ENCODE assay signal across 1 cellular context in the genomic region with DNA sequence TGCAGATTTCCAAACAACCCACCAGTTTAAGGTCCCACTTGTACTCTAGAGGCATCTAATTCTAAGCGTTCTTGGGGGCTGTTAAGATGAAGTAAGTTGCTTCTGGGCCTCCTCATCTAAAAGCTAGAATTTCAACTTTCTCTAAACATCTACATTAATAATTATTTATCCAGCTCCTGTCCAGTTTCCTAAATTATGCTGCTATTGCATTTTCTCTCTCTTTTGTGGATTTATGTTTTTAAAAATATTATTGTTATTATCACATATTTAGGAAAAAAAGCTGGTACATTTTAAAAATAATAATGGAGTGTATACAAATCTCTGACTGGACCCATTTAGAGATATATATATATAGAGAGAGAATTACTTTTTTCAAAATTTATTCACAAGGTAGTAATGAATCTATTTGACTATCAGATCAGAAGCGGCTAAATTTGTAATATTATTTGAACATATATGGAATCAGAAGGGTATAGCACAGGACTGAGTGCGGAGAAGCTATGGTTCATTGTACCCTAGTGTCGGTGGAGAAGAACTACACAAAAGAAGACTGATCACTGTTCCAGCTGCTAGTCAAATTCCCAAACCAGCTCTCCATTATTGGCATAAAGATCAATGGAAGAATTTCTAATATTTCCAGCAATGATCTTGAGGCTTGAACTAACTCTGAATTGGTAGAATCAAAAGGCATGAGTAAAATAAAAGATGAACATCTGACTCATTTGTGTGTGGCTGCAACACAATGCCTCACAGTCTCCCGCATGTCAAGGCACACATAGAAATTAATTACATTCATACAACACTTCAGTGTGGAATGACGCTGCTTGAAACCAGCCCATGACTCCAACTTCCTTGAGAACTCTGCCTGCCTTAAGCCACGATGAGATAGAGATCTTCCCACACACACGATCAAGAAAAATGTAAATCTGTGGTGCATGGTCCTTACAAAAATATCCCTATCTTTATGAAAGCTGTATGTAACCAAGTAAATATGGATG.
TF ChIP-seq lines count a peak whose summit lies in the region.

No MANE protein-coding gene starts in this region.

TF ChIP-seq in IMR-90, 13 proteins besides CTCF, POLR2A, EP300 and RAD21:
- TF ChIP-seq MAZ (IDR thresholded peaks at IDR 0.05; ENCODE audit: borderline replicate concordance, low read depth, low read length) (no peak), RCOR1 (IDR thresholded peaks at IDR 0.05; ENCODE audit: insufficient replicate concordance, low read length) (no peak), RFX5 (IDR thresholded peaks at IDR 0.05; ENCODE audit: low read depth, low read length) (no peak), CHD1 (IDR thresholded peaks at IDR 0.05; ENCODE audit: low read depth, low read length) (no peak), BHLHE40 (IDR thresholded peaks at IDR 0.05; ENCODE audit: low read depth, low read length) (no peak), CEBPB (IDR thresholded peaks at IDR 0.05; ENCODE audit: low read depth, low read length) (no peak), MAFK (IDR thresholded peaks at IDR 0.05; ENCODE audit: low read depth, low read length) (no peak), SMC3 (IDR thresholded peaks at IDR 0.05; ENCODE audit: low read depth, low read length) (no peak), FOS (IDR thresholded peaks at IDR 0.05; ENCODE audit: low read depth, low read length) (no peak), MXI1 (IDR thresholded peaks at IDR 0.05; ENCODE audit: borderline replicate concordance, low read depth, low read length) (no peak), NFE2L2 (IDR thresholded peaks at IDR 0.05; ENCODE audit: low read depth, low read length) (no peak)
- TF ChIP-seq, protein P1, sequence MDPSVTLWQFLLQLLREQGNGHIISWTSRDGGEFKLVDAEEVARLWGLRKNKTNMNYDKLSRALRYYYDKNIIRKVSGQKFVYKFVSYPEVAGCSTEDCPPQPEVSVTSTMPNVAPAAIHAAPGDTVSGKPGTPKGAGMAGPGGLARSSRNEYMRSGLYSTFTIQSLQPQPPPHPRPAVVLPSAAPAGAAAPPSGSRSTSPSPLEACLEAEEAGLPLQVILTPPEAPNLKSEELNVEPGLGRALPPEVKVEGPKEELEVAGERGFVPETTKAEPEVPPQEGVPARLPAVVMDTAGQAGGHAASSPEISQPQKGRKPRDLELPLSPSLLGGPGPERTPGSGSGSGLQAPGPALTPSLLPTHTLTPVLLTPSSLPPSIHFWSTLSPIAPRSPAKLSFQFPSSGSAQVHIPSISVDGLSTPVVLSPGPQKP (IDR thresholded peaks at IDR 0.05; ENCODE audit: borderline replicate concordance, low read depth, low read length) = no peak
- TF ChIP-seq, protein P2, sequence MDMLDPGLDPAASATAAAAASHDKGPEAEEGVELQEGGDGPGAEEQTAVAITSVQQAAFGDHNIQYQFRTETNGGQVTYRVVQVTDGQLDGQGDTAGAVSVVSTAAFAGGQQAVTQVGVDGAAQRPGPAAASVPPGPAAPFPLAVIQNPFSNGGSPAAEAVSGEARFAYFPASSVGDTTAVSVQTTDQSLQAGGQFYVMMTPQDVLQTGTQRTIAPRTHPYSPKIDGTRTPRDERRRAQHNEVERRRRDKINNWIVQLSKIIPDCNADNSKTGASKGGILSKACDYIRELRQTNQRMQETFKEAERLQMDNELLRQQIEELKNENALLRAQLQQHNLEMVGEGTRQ (IDR thresholded peaks at IDR 0.05; ENCODE audit: low read depth, low read length) = no peak
